Comparison of ENCODE assay signal across 13 cellular contexts in genomic region chr16:77434365-77435239, GRCh38. TPM values are rescaled to one million over a fixed set of nuclear protein-coding genes. Genes with fewer than 3 reads are reported as not detected.
A peak's percentile ranks its signal among the peaks of the same experiment; 100 is the strongest.
DNase-seq lines count a peak whose midpoint lies in the region; ATAC-seq, FAIRE-seq and TF ChIP-seq lines count a peak whose summit lies in the region.
"Had no signal": no experiment of that assay in that cellular context is flagged by ENCODE, and none has a peak within 500 bp of the region (broad histone marks: within the 10 kb centered on the region; RNA-seq: fewer than 3 reads in every experiment).

TSS of gene ADAMTS18 (minus strand) at chr16:77435034. CDS start at chr16:77434695, 339 bp downstream.

- no peak for TF ChIP-seq POLR2A in A549 (IDR thresholded peaks at IDR 0.05; ENCODE audit: low read length)

- WGBS in A549 (ENCODE audit: missing lambda C conversion rate) = 5% methylated on average over 10 of the region's 102 CpGs

- H3K4me3 ChIP-seq in A549 = peak within 1 kb of the TSS; percentile 45
- no peak within 1 kb of the TSS for H3K4me3 ChIP-seq in GM06990 (replicated peaks; ENCODE audit: low read depth, low read length)
- H3K4me3 ChIP-seq in astrocyte of the cerebellum (ENCODE audit: low read depth, low read length) = peak within 1 kb of the TSS; percentile 39
- H3K4me3 ChIP-seq in kidney (ENCODE audit: low read length in 2 of 2) = no peak within 1 kb of the TSS
- H3K4me3 ChIP-seq: BLaER1 had no signal

- intact Hi-C loops in kidney (cut with DNase I) = no loop called here

- TF ChIP-seq EP300 in A549 (IDR thresholded peaks at IDR 0.05) = no peak

- CTCF ChIA-PET in A549 (lab: Yijun Ruan, JAX) = interaction anchor here (1.0 to 4.6 kb wide), 4 partner anchors 43 to 198 kb away, joined by 3 to 21 read pairs (median 8); no protein-coding TSS in a partner anchor

- peaks cover 11% of the 10 kb centered on the region for H3K4me1 ChIP-seq in A549
- H3K4me1 ChIP-seq in kidney (ENCODE audit: control insufficient read depth in 1 of 2, insufficient read depth in 1 of 2, low read depth in 1 of 2, low read length in 2 of 2) = no peaks in the 10 kb centered on the region

- H3K9me3 ChIP-seq in A549 = no peaks in the 10 kb centered on the region
- H3K9me3 ChIP-seq in kidney (ENCODE audit: control insufficient read depth in 1 of 2, low read length in 2 of 2) = no peaks in the 10 kb centered on the region

- POLR2A ChIA-PET in A549 (lab: Yijun Ruan, JAX) = no interaction called here

- peak within 1 kb of the TSS; percentile 86 for H3K4me2 ChIP-seq in A549
- H3K4me2 ChIP-seq: BLaER1 had no signal

- no peak for TF ChIP-seq RAD21 in A549 (conservative IDR thresholded peaks at IDR 0.05 in 1 of 2, IDR thresholded peaks at IDR 0.05 in 1 of 2)

- no peaks in the 10 kb centered on the region for H3K27me3 ChIP-seq in GM06990 (replicated peaks; ENCODE audit: control insufficient read depth, insufficient read depth, low read length)
- H3K27me3 ChIP-seq: BLaER1 had no signal

- no peak for TF ChIP-seq CTCF in A549 (IDR thresholded peaks at IDR 0.05)
- no peak for TF ChIP-seq CTCF in GM06990 (IDR thresholded peaks at IDR 0.05; ENCODE audit: insufficient read depth, low read length, poor library complexity, severe bottlenecking)
- no peak for TF ChIP-seq CTCF in astrocyte of the cerebellum (IDR thresholded peaks at IDR 0.05; ENCODE audit: low read depth, low read length, missing control alignments)
- TF ChIP-seq CTCF in kidney (IDR thresholded peaks at IDR 0.05; ENCODE audit: borderline replicate concordance, extremely low read depth, insufficient read depth) = no peak

- H3K36me3 ChIP-seq in GM06990 (ENCODE audit: control insufficient read depth, insufficient read depth, low read length) = no peaks in the 10 kb centered on the region
- no peaks in the 10 kb centered on the region for H3K36me3 ChIP-seq in kidney (ENCODE audit: control insufficient read depth in 1 of 2, insufficient read depth in 2 of 2, low read length in 2 of 2)
- H3K36me3 ChIP-seq: BLaER1 had no signal

- no peak for FAIRE-seq in A549 (lab: Jason Lieb, UNC)
- no peak for FAIRE-seq in kidney (lab: Jason Lieb, UNC)

- peak within 1 kb of the TSS in 1 of 2 experiments; percentile 40; a peak in 2 of 6 replicates for H3K27ac ChIP-seq in A549
- no peak within 1 kb of the TSS for H3K27ac ChIP-seq in kidney (ENCODE audit: low read depth in 2 of 2, low read length in 2 of 2)
- H3K27ac ChIP-seq: BLaER1 had no signal

- H3K9ac ChIP-seq in kidney (ENCODE audit: low read length in 2 of 2) = no peak within 1 kb of the TSS
- H3K9ac ChIP-seq: BLaER1 had no signal

- in situ Hi-C loops in astrocyte of the cerebellum (cut with HindIII; ENCODE audit: low sequenced_read_pairs) = no loop called here

- peak in 1 of 2 experiments; percentile 38; a peak in 2 of 6 replicates for ATAC-seq in A549
- no peak for ATAC-seq in GM21381 (IDR thresholded peaks at IDR 0.05; ENCODE audit: unreplicated experiment)
- no peak for ATAC-seq in GM19463 (IDR thresholded peaks at IDR 0.05; ENCODE audit: unreplicated experiment)

- no peak for DNase-seq in A549 (ENCODE audit: low read depth in 1 of 2, low spot score in 1 of 2)
- DNase-seq in GM06990 (ENCODE audit: extremely low read depth, insufficient read length) = peak; percentile 8
- DNase-seq in astrocyte of the cerebellum (ENCODE audit: low read depth) = no peak
- DNase-seq in kidney = peak; percentile 60
- DNase-seq in amniotic stem cell (lab: John Stamatoyannopoulos, UW) = no peak
- DNase-seq in CD1c-positive myeloid dendritic cell (ENCODE audit: extremely low spot score) = no peak
- DNase-seq: activated CD4-positive, alpha-beta memory T cell treated with anti-CD3 and anti-CD28 coated beads, Interleukin-2, amount 10 ng/mL, durations not matched to agents 7 days and 5 days; MM.1S; stimulated activated CD8-positive, alpha-beta memory T cell treated with anti-CD3 and anti-CD28 coated beads, Interleukin-4, amount 100 ng/mL, for 48 hours had no signal

TF ChIP-seq in A549, 52 proteins besides CTCF, POLR2A, EP300 and RAD21:
- 0 out of 3 replicates have a peak, but pooled peaks have one; percentile 12 for TF ChIP-seq SMC3 (IDR thresholded peaks at IDR 0.05)
- no peak for TF ChIP-seq RARB (CRISPR knock-in tag; IDR thresholded peaks at IDR 0.05)

RNA-seq across cellular contexts. Expression of gene ADAMTS18, which starts in this region (rescaled TPM):
- polyA plus RNA-seq in A549 (2011; rRNA removed) (0.03 and 0.07 TPM in 2 replicates), A549 (2017; fragmentation: RNase III; extraction: RNeasy Plus Mini Kit Qiagen cat#74134 plus additional on column Dnase treatment) (0.01 to 0.03 TPM in 2 of 3 replicates, not detected in the other), kidney (ENCODE audit: insufficient read depth, low read depth, low replicate concordance) (0.06 TPM)
- 0.01 TPM in 2 replicates for polyA plus RNA-seq in A549 (2012; cell fraction: cytosol; rRNA removed)
- polyA plus RNA-seq in A549 (2012; cell fraction: nucleus; rRNA removed) = 0.01 TPM in 1 of 2 replicates, not detected in the other
- not detected in 2 replicates for polyA minus RNA-seq in A549 (2011; rRNA and poly(A)+ RNA removed)
- total RNA-seq in kidney = 0.60 TPM
- total RNA-seq: activated CD4-positive, alpha-beta memory T cell treated with anti-CD3 and anti-CD28 coated beads, Interleukin-2, amount 10 ng/mL, durations not matched to agents 7 days and 5 days; fibroblast of lung had no signal
- polyA plus RNA-seq: fibroblast of lung had no signal

Comparison
In these comparisons a context has a peak if more than half of its experiments do, and no peak if none do; other contexts are left out.
1. Peak in DNase-seq in kidney; RNA of the gene not detected or under 1 TPM.
2. H3K4me3 ChIP-seq: peak in A549 (single experiment) and astrocyte of the cerebellum (single experiment); none in GM06990 (single experiment) and kidney (0 of 2).